ENCODE assay signal across 8 cellular contexts in genomic region chr21:35204850-35205564, GRCh38.
A peak's percentile ranks its signal among the peaks of the same experiment; 100 is the strongest.
DNase-seq lines count a peak whose midpoint lies in the region; ATAC-seq, FAIRE-seq and TF ChIP-seq lines count a peak whose summit lies in the region.

No MANE protein-coding gene starts in this region.

- no peaks in the 10 kb centered on the region for H3K27me3 Mint-ChIP-seq in mesothelial cell of epicardium (ENCODE audit: low read depth)

- TF ChIP-seq CTCF in colonic mucosa (IDR thresholded peaks at IDR 0.05) (no peak), mesothelial cell of epicardium (IDR thresholded peaks at IDR 0.05; ENCODE audit: unreplicated experiment) (no peak), thoracic aorta (IDR thresholded peaks at IDR 0.05) (no peak)

- H3K27ac ChIP-seq in colonic mucosa (peak overlapping the region; percentile 20), thoracic aorta (peak overlapping the region; percentile 40 to 59)

- H3K36me3 Mint-ChIP-seq in mesothelial cell of epicardium: no peaks in the 10 kb centered on the region

- H3K9me3 Mint-ChIP-seq in mesothelial cell of epicardium: peaks cover 4% of the 10 kb centered on the region

- no peak overlapping the region for H3K4me3 ChIP-seq in colonic mucosa
- peak overlapping the region; percentile 64 for H3K4me3 ChIP-seq in thoracic aorta

- H3K4me1 Mint-ChIP-seq in mesothelial cell of epicardium: peaks cover 43% of the 10 kb centered on the region

- peak overlapping the region; percentile 24 for H3K4me3 Mint-ChIP-seq in mesothelial cell of epicardium

- H3K4me1 ChIP-seq in colonic mucosa (no peaks in the 10 kb centered on the region), thoracic aorta (ENCODE audit: control insufficient read depth in 1 of 2, low read depth in 2 of 2) (peaks cover 27 to 73% of the 10 kb centered on the region in 2 donors)

- H3K9ac ChIP-seq in colonic mucosa (ENCODE audit: low read depth in 2 of 2, low read length in 2 of 2): no peak overlapping the region

- TF ChIP-seq POLR2A in GM12891 (IDR thresholded peaks at IDR 0.05; ENCODE audit: low read depth, low read length): no peak

- ATAC-seq in thoracic aorta (ENCODE audit: insufficient number of reproducible peaks, low FRiP score, low read depth): no peak

- H3K27me3 ChIP-seq in colonic mucosa: no peaks in the 10 kb centered on the region
- no peaks in the 10 kb centered on the region for H3K27me3 ChIP-seq in thoracic aorta (replicated peaks; ENCODE audit: insufficient read depth)

- peak; percentile 33 for FAIRE-seq in GM12891 (lab: Jason Lieb, UNC)

- no peaks in the 10 kb centered on the region for H3K36me3 ChIP-seq in colonic mucosa
- H3K36me3 ChIP-seq in thoracic aorta: no peaks in the 10 kb centered on the region

- DNase-seq in GM12891 (ENCODE audit: insufficient read length, low spot score): no peak
- DNase-seq in RPMI7951 (ENCODE audit: low read depth): peak; percentile 93
- DNase-seq in colonic mucosa: peak; percentile 60
- DNase-seq in mesothelial cell of epicardium (ENCODE audit: low spot score in 2 of 2, unreplicated experiment in 2 of 2): peak in 1 of 2 experiments; percentile 56
- peak; percentile 21 for DNase-seq in thoracic aorta (ENCODE audit: low spot score)
- no peak for DNase-seq in SW 1271 (lab: John Stamatoyannopoulos, UW)
- DNase-seq in NCI-H82 (lab: John Stamatoyannopoulos, UW): no peak
- DNase-seq in cortex of kidney (lab: John Stamatoyannopoulos, UW): no peak

- no peaks in the 10 kb centered on the region for H3K9me3 ChIP-seq in colonic mucosa
- no peaks in the 10 kb centered on the region for H3K9me3 ChIP-seq in thoracic aorta

- intact Hi-C loops in colonic mucosa (cut with DNase I): loop anchor here (10.0 kb wide), 1 partner anchor 310 kb away; no protein-coding TSS in a partner anchor

- H3K27ac Mint-ChIP-seq in mesothelial cell of epicardium: peak overlapping the region; percentile 88

TF ChIP-seq in GM12891, 5 proteins besides CTCF, POLR2A, EP300 and RAD21:
- TF ChIP-seq POU2F2 (IDR thresholded peaks at IDR 0.05; ENCODE audit: low read depth, low read length) (no peak), SPI1 (IDR thresholded peaks at IDR 0.05; ENCODE audit: low read depth, low read length) (peak; percentile 50; the same call in 1 of the 2 replicates)

Comparison
In these comparisons a context has a peak if more than half of its experiments do, and no peak if none do; other contexts are left out.
1. DNase-seq: peak in RPMI7951 (single experiment), colonic mucosa (single experiment) and thoracic aorta (single experiment); none in GM12891 (single experiment), SW 1271 (0 of 2), NCI-H82 (single experiment) and cortex of kidney (single experiment).